In genomic region chr7:53315986-53316385, GRCh38 we compare ENCODE assay signal across 12 cellular contexts.
DNase-seq lines count a peak whose midpoint lies in the region; ATAC-seq, FAIRE-seq and TF ChIP-seq lines count a peak whose summit lies in the region.
"Had no signal": no experiment of that assay in that cellular context is flagged by ENCODE, and none has a peak within 500 bp of the region (broad histone marks: within the 10 kb centered on the region; RNA-seq: fewer than 3 reads in every experiment).

No MANE protein-coding gene starts in this region.

- POLR2A ChIA-PET in CD4-positive, alpha-beta T cell (lab: Charles Lee) = no interaction called here

- H3K27ac ChIP-seq in CD4-positive, alpha-beta T cell (ENCODE audit: low read depth, low read length) = no peak overlapping the region
- H3K27ac ChIP-seq in Karpas-422 (ENCODE audit: low read length) = no peak overlapping the region
- H3K27ac ChIP-seq: tibial artery had no signal

- no peaks in the 10 kb centered on the region for H3K4me1 ChIP-seq in Karpas-422 (ENCODE audit: low read length)

- DNase-seq in Caki2 (ENCODE audit: low read depth) (peak; percentile 65), RPMI7951 (ENCODE audit: low read depth) (peak; percentile 76), epithelial cell of proximal tubule (ENCODE audit: low read depth) (peak; percentile 42), nephron progenitor cell (peak; percentile 15), GM19239 (ENCODE audit: insufficient read length, low spot score) (no peak), GM13976 (ENCODE audit: low spot score) (no peak), Karpas-422 (no peak)
- no peak for DNase-seq in CD4-positive, alpha-beta T cell
- DNase-seq: DMS79, T-helper 1 cell, tibial artery had no signal

- H3K27me3 ChIP-seq in CD4-positive, alpha-beta T cell (ENCODE audit: control insufficient read depth, insufficient read depth, low read length) = no peaks in the 10 kb centered on the region
- H3K27me3 ChIP-seq in Karpas-422 (ENCODE audit: low read length) = no peaks in the 10 kb centered on the region
- H3K27me3 ChIP-seq: tibial artery had no signal

- H3K4me3 ChIP-seq in epithelial cell of proximal tubule (ENCODE audit: low read depth, low read length) (no peak overlapping the region), Karpas-422 (ENCODE audit: low read length) (no peak overlapping the region)
- H3K4me3 ChIP-seq: tibial artery had no signal

- no peaks in the 10 kb centered on the region for H3K79me2 ChIP-seq in Karpas-422 (ENCODE audit: low read length)

- H3K9me3 Mint-ChIP-seq in nephron progenitor cell = no peaks in the 10 kb centered on the region
- peaks cover 8% of the 10 kb centered on the region for H3K9me3 Mint-ChIP-seq in CD4-positive, alpha-beta T cell

- CTCF ChIA-PET in CD4-positive, alpha-beta T cell (lab: Charles Lee) = no interaction called here

- no peak for FAIRE-seq in GM19239 (lab: Jason Lieb, UNC)

- H3K36me3 Mint-ChIP-seq in nephron progenitor cell (ENCODE audit: low read depth) = no peaks in the 10 kb centered on the region
- no peaks in the 10 kb centered on the region for H3K36me3 Mint-ChIP-seq in CD4-positive, alpha-beta T cell (ENCODE audit: low read depth)
- H3K36me3 Mint-ChIP-seq: activated naive CD8-positive, alpha-beta T cell had no signal

- no peaks in the 10 kb centered on the region for H4K20me1 ChIP-seq in Karpas-422 (ENCODE audit: insufficient read depth, low read depth, low read length)

- H3K9me2 ChIP-seq in Karpas-422 (replicated peaks; ENCODE audit: insufficient read depth, low read length) = no peaks in the 10 kb centered on the region

- H3K9me3 ChIP-seq in CD4-positive, alpha-beta T cell (ENCODE audit: control insufficient read depth, low read length) = peaks cover 6% of the 10 kb centered on the region
- H3K9me3 ChIP-seq in Karpas-422 (ENCODE audit: low read length) = peaks cover 27% of the 10 kb centered on the region
- H3K9me3 ChIP-seq: tibial artery had no signal

- H3K4me3 Mint-ChIP-seq in nephron progenitor cell = no peak overlapping the region
- no peak overlapping the region for H3K4me3 Mint-ChIP-seq in CD4-positive, alpha-beta T cell
- H3K4me3 Mint-ChIP-seq: activated naive CD8-positive, alpha-beta T cell had no signal

- TF ChIP-seq CTCF in epithelial cell of proximal tubule (conservative IDR thresholded peaks at IDR 0.05; ENCODE audit: low read depth, low read length) (no peak), nephron progenitor cell (IDR thresholded peaks at IDR 0.05) (no peak), GM13976 (IDR thresholded peaks at IDR 0.05; ENCODE audit: borderline replicate concordance, control extremely low read depth, extremely low read depth, insufficient read depth, missing control alignments) (no peak)
- no peak for TF ChIP-seq CTCF in CD4-positive, alpha-beta T cell (IDR thresholded peaks at IDR 0.05)

- in situ Hi-C loops in Caki2 (cut with HindIII; ENCODE audit: low pct_unique_long_range_greater_than_20kb, low sequenced_read_pairs) = no loop called here
- in situ Hi-C loops in GM13976 (cut with MboI; ENCODE audit: low sequenced_read_pairs, unreplicated experiment) = no loop called here

- no peak overlapping the region for H3K4me2 ChIP-seq in Karpas-422 (ENCODE audit: low read depth, low read length, poor library complexity, severe bottlenecking)

- ATAC-seq in CD4-positive, alpha-beta T cell (ENCODE audit: poor library complexity) = no peak

- H3K36me3 ChIP-seq in Karpas-422 (ENCODE audit: insufficient read depth, low read length) = no peaks in the 10 kb centered on the region
- H3K36me3 ChIP-seq: tibial artery had no signal

- H3K27ac Mint-ChIP-seq in nephron progenitor cell = peak overlapping the region; percentile 34
- no peak overlapping the region for H3K27ac Mint-ChIP-seq in CD4-positive, alpha-beta T cell
- H3K27ac Mint-ChIP-seq: activated naive CD8-positive, alpha-beta T cell had no signal

- no peak overlapping the region for H2AFZ ChIP-seq in Karpas-422 (ENCODE audit: low read length)

- no peak overlapping the region for H3K9ac ChIP-seq in Karpas-422 (ENCODE audit: low read length)

- no peaks in the 10 kb centered on the region for H3K27me3 Mint-ChIP-seq in nephron progenitor cell (ENCODE audit: low read depth, poor library complexity)
- no peaks in the 10 kb centered on the region for H3K27me3 Mint-ChIP-seq in CD4-positive, alpha-beta T cell
- H3K27me3 Mint-ChIP-seq: activated naive CD8-positive, alpha-beta T cell had no signal

- H3K4me1 Mint-ChIP-seq in nephron progenitor cell = no peaks in the 10 kb centered on the region
- H3K4me1 Mint-ChIP-seq in CD4-positive, alpha-beta T cell (ENCODE audit: low read depth) = no peaks in the 10 kb centered on the region

- intact Hi-C loops in CD4-positive, alpha-beta T cell (cut with DNase I, micrococcal nuclease) = no loop called here

Comparison
In these comparisons a context has a peak if more than half of its experiments do, and no peak if none do; other contexts are left out.
1. DNase-seq: peak in Caki2 (single experiment), RPMI7951 (single experiment), epithelial cell of proximal tubule (single experiment) and nephron progenitor cell (single experiment); none in GM19239 (single experiment), CD4-positive, alpha-beta T cell (0 of 10), GM13976 (single experiment) and Karpas-422 (single experiment).